ENCODE assay signal across 18 cellular contexts in the genomic region with DNA sequence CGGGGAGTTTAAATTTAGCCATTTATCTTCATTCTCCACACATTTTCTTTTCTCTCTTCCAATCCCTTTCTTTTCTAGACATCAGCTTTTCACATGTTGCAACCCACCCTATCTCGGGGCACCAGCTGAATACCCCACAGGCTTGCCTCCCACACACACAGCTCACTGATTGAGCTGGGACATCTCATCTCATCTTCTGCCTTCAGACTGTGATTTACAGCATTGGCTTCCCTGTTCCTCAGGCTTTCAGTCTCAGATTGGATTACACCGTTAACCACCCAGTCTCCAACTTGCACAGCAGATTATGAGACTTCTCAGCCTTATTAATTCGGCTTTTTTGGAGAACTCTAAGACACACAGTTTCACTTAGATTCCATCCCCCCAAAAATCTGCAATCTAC.
DNase-seq lines count a peak whose midpoint lies in the region; ATAC-seq, FAIRE-seq and TF ChIP-seq lines count a peak whose summit lies in the region.
"Had no signal": no experiment of that assay in that cellular context is flagged by ENCODE, and none has a peak within 500 bp of the region (broad histone marks: within the 10 kb centered on the region; RNA-seq: fewer than 3 reads in every experiment).

No MANE protein-coding gene starts in this region.

- no peak overlapping the region for H3K9ac ChIP-seq in K562 (ENCODE audit: insufficient read depth in 1 of 2, low read depth in 2 of 2, low read length in 2 of 2)

- in situ Hi-C loops in K562 (cut with MboI) = no loop called here

- no peak overlapping the region for H3K4me3 Mint-ChIP-seq in nephron progenitor cell
- H3K4me3 Mint-ChIP-seq: CD4-positive, alpha-beta memory T cell; GM23338 had no signal

- CTCF ChIA-PET in K562 (lab: Yijun Ruan, JAX; ENCODE audit: low intra/inter-chr PET ratio) = no interaction called here

- peaks cover 2% of the 10 kb centered on the region for H3K9me3 Mint-ChIP-seq in nephron progenitor cell
- H3K9me3 Mint-ChIP-seq: GM23338 had no signal

- peaks cover 22% of the 10 kb centered on the region for H3K4me1 Mint-ChIP-seq in nephron progenitor cell
- H3K4me1 Mint-ChIP-seq: CD4-positive, alpha-beta memory T cell; GM23338 had no signal

- DNase-seq in NCI-H82 treated with DMSO at 0.1 percent for 48 hours (lab: John Stamatoyannopoulos, UW; ENCODE audit: unreplicated experiment) (peak; percentile 51), K562 (ENCODE audit: extremely low read depth in 1 of 4, low spot score in 3 of 4) (no peak), nephron progenitor cell (peak; percentile 12)
- no peak for DNase-seq in activated CD4-positive, alpha-beta T cell treated with anti-CD3 and anti-CD28 coated beads, Interleukin-2, amount 50 U/mL, for 1 hour
- DNase-seq: C1 segment of cervical spinal cord; Calu3; CD4-positive, alpha-beta memory T cell; COR-L47; DMS53; DMS79 treated with DMSO at 0.1 percent for 48 hours; GF-D8 had no signal

- intact Hi-C loops in K562 (cut with micrococcal nuclease) = no loop called here

- no peaks in the 10 kb centered on the region for H4K20me1 ChIP-seq in K562 (replicated peaks; ENCODE audit: control insufficient read depth, insufficient read depth, low read length)

- FAIRE-seq in K562 (lab: Jason Lieb, UNC) = no peak
- FAIRE-seq: GM12891, GM18507, H54 had no signal

- no peak overlapping the region for H3K4me2 ChIP-seq in K562 (ENCODE audit: insufficient read depth, low read length)
- H3K4me2 ChIP-seq: GM23338 had no signal

- no peak for TF ChIP-seq RAD21 in K562 (CRISPR knock-in tag; conservative IDR thresholded peaks at IDR 0.05 in 1 of 2, IDR thresholded peaks at IDR 0.05 in 1 of 2)

- H3K4me3 ChIP-seq in K562 = no peak overlapping the region
- H3K4me3 ChIP-seq: GM23338, HAP-1 had no signal

- H3K27ac ChIP-seq in K562 (ENCODE audit: extremely low read depth, low read depth, low read length) = no peak overlapping the region

- TF ChIP-seq CTCF in K562 (IDR thresholded peaks at IDR 0.05 in 2 of 3, conservative IDR thresholded peaks at IDR 0.05 in 1 of 3; ENCODE audit: insufficient read depth in 2 of 3, low read depth in 1 of 3, low read length in 3 of 3) (no peak), nephron progenitor cell (IDR thresholded peaks at IDR 0.05) (no peak)

- no peaks in the 10 kb centered on the region for H3K9me1 ChIP-seq in K562 (ENCODE audit: control insufficient read depth, insufficient read depth, low read length)

- WGBS in K562 (ENCODE audit: insufficient coverage, low coverage, missing lambda C conversion rate) = 0% methylated on average over 4 of the region's 4 CpGs

- no peaks in the 10 kb centered on the region for H3K36me3 ChIP-seq in K562 (ENCODE audit: control insufficient read depth, insufficient read depth, low read length)
- H3K36me3 ChIP-seq: HAP-1 had no signal

- H3K27me3 Mint-ChIP-seq in nephron progenitor cell (ENCODE audit: low read depth, poor library complexity) = no peaks in the 10 kb centered on the region

- H3K79me2 ChIP-seq in K562 (ENCODE audit: control insufficient read depth, insufficient read depth, low read length) = no peaks in the 10 kb centered on the region

- no peaks in the 10 kb centered on the region for H3K9me3 ChIP-seq in K562 (replicated peaks; ENCODE audit: control insufficient read depth, insufficient read depth, low read depth, low read length)
- H3K9me3 ChIP-seq: HAP-1 had no signal

- ATAC-seq in K562 (no peak), HG02763 (IDR thresholded peaks at IDR 0.05; ENCODE audit: unreplicated experiment) (no peak), HG03095 (IDR thresholded peaks at IDR 0.05; ENCODE audit: unreplicated experiment) (no peak)
- ATAC-seq: GM23338 had no signal

- H3K36me3 Mint-ChIP-seq in nephron progenitor cell (ENCODE audit: low read depth) = no peaks in the 10 kb centered on the region
- H3K36me3 Mint-ChIP-seq: CD4-positive, alpha-beta memory T cell had no signal

- H2AFZ ChIP-seq in K562 (ENCODE audit: low read depth, low read length) = no peak overlapping the region
- H2AFZ ChIP-seq: GM23338 had no signal

- BruUV-seq in K562 (replicated peaks; lab: Mats Ljungman, UMichigan) = no TSS peak

- POLR2A ChIA-PET in K562 (lab: Yijun Ruan, JAX) = no interaction called here

- no peak for TF ChIP-seq POLR2A in K562 (conservative IDR thresholded peaks at IDR 0.05)

- no peak for TF ChIP-seq EP300 in K562 (IDR thresholded peaks at IDR 0.05; ENCODE audit: low read length)

- H3K27me3 ChIP-seq in K562 (ENCODE audit: control insufficient read depth in 2 of 2, insufficient read depth in 2 of 2, low read length in 2 of 2) = no peaks in the 10 kb centered on the region

- no peaks in the 10 kb centered on the region for H3K4me1 ChIP-seq in K562 (replicated peaks in 1 of 2; ENCODE audit: control insufficient read depth in 2 of 2, insufficient read depth in 2 of 2, low read length in 2 of 2)

- no peak overlapping the region for H3K27ac Mint-ChIP-seq in nephron progenitor cell
- H3K27ac Mint-ChIP-seq: GM23338 had no signal

TF ChIP-seq in K562, 482 proteins besides CTCF, POLR2A, EP300 and RAD21:
- TF ChIP-seq, protein P1, sequence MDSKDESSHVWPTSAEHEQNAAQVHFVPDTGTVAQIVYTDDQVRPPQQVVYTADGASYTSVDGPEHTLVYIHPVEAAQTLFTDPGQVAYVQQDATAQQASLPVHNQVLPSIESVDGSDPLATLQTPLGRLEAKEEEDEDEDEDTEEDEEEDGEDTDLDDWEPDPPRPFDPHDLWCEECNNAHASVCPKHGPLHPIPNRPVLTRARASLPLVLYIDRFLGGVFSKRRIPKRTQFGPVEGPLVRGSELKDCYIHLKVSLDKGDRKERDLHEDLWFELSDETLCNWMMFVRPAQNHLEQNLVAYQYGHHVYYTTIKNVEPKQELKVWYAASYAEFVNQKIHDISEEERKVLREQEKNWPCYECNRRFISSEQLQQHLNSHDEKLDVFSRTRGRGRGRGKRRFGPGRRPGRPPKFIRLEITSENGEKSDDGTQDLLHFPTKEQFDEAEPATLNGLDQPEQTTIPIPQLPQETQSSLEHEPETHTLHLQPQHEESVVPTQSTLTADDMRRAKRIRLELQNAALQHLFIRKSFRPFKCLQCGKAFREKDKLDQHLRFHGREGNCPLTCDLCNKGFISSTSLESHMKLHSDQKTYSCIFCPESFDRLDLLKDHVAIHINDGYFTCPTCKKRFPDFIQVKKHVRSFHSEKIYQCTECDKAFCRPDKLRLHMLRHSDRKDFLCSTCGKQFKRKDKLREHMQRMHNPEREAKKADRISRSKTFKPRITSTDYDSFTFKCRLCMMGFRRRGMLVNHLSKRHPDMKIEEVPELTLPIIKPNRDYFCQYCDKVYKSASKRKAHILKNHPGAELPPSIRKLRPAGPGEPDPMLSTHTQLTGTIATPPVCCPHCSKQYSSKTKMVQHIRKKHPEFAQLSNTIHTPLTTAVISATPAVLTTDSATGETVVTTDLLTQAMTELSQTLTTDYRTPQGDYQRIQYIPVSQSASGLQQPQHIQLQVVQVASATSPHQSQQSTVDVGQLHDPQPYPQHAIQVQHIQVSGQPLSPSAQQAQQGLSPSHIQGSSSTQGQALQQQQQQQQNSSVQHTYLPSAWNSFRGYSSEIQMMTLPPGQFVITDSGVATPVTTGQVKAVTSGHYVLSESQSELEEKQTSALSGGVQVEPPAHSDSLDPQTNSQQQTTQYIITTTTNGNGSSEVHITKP (IDR thresholded peaks at IDR 0.05; ENCODE audit: partially characterized antibody) = no peak
- TF ChIP-seq, protein P2, sequence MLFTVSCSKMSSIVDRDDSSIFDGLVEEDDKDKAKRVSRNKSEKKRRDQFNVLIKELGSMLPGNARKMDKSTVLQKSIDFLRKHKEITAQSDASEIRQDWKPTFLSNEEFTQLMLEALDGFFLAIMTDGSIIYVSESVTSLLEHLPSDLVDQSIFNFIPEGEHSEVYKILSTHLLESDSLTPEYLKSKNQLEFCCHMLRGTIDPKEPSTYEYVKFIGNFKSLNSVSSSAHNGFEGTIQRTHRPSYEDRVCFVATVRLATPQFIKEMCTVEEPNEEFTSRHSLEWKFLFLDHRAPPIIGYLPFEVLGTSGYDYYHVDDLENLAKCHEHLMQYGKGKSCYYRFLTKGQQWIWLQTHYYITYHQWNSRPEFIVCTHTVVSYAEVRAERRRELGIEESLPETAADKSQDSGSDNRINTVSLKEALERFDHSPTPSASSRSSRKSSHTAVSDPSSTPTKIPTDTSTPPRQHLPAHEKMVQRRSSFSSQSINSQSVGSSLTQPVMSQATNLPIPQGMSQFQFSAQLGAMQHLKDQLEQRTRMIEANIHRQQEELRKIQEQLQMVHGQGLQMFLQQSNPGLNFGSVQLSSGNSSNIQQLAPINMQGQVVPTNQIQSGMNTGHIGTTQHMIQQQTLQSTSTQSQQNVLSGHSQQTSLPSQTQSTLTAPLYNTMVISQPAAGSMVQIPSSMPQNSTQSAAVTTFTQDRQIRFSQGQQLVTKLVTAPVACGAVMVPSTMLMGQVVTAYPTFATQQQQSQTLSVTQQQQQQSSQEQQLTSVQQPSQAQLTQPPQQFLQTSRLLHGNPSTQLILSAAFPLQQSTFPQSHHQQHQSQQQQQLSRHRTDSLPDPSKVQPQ (CRISPR knock-in tag; IDR thresholded peaks at IDR 0.05; ENCODE audit: borderline replicate concordance) = no peak
- TF ChIP-seq CBFA2T2 (conservative IDR thresholded peaks at IDR 0.05) = peak; percentile 17; the same call in 1 of the 2 replicates
- TF ChIP-seq CBFA2T3 (IDR thresholded peaks at IDR 0.05) = peak; percentile 30; the same call in 1 of the 2 replicates
- TF ChIP-seq KDM1A (IDR thresholded peaks at IDR 0.05) = peak; percentile 28 to 49; a peak in 1 of 4 replicates
- no peak for TF ChIP-seq ZNF561 (CRISPR knock-in tag; conservative IDR thresholded peaks at IDR 0.05)

Comparison
In these comparisons a context has a peak if more than half of its experiments do, and no peak if none do; other contexts are left out.
1. DNase-seq: peak in NCI-H82 treated with DMSO at 0.1 percent for 48 hours (single experiment) and nephron progenitor cell (single experiment); none in K562 (0 of 4) and activated CD4-positive, alpha-beta T cell treated with anti-CD3 and anti-CD28 coated beads, Interleukin-2, amount 50 U/mL, for 1 hour (single experiment).